ENCODE assay signal across 8 cellular contexts in genomic region chr16:83808573-83809014, GRCh38. TPM values are rescaled to one million over a fixed set of nuclear protein-coding genes. Genes with fewer than 3 reads are reported as not detected.
A peak's percentile ranks its signal among the peaks of the same experiment; 100 is the strongest.
DNase-seq lines count a peak whose midpoint lies in the region; ATAC-seq and TF ChIP-seq lines count a peak whose summit lies in the region.

No MANE protein-coding gene starts in this region.

- intact Hi-C loops in esophagus muscularis mucosa (cut with DNase I): loop anchor here (5.0 kb wide), 1 partner anchor 89 kb away; the partner anchor contains the start of gene MLYCD

- no peak for TF ChIP-seq POLR2A in esophagus muscularis mucosa (IDR thresholded peaks at IDR 0.05; ENCODE audit: low read depth)

- no peak for TF ChIP-seq CTCF in GM12864 (IDR thresholded peaks at IDR 0.05; ENCODE audit: low read depth, low read length, missing control alignments)
- TF ChIP-seq CTCF in esophagus muscularis mucosa (IDR thresholded peaks at IDR 0.05): no peak
- no peak for TF ChIP-seq CTCF in progenitor cell of endocrine pancreas (IDR thresholded peaks at IDR 0.05; ENCODE audit: unreplicated experiment)

- ATAC-seq in GM21529 (IDR thresholded peaks at IDR 0.05; ENCODE audit: unreplicated experiment) (no peak), HG02610 (IDR thresholded peaks at IDR 0.05; ENCODE audit: unreplicated experiment) (no peak)

- H3K9me3 Mint-ChIP-seq in progenitor cell of endocrine pancreas (ENCODE audit: low read depth): peaks cover 5% of the 10 kb centered on the region

- 14% methylated on average over 11 of the region's 11 CpGs for WGBS in esophagus muscularis mucosa

- H3K36me3 ChIP-seq in esophagus muscularis mucosa: peaks cover 0 to 36% (median 14%) of the 10 kb centered on the region in 4 donors

- H3K4me1 ChIP-seq in esophagus muscularis mucosa: peaks cover 40 to 55% (median 43%) of the 10 kb centered on the region in 4 donors

- no peak for DNase-seq in GM12864 (ENCODE audit: low read depth)
- peak; percentile 43 for DNase-seq in RKO (ENCODE audit: low spot score)
- DNase-seq in esophagus muscularis mucosa (ENCODE audit: extremely low spot score): no peak
- DNase-seq in progenitor cell of endocrine pancreas (ENCODE audit: low spot score, unreplicated experiment): no peak
- DNase-seq in NCI-H2081 treated with DMSO at 0.1 percent for 48 hours (lab: John Stamatoyannopoulos, UW): no peak
- no peak for DNase-seq in SKM-1 (lab: John Stamatoyannopoulos, UW; ENCODE audit: unreplicated experiment)

- peaks cover 22% of the 10 kb centered on the region for H3K4me1 Mint-ChIP-seq in progenitor cell of endocrine pancreas (ENCODE audit: low read depth)

- H3K27me3 ChIP-seq in esophagus muscularis mucosa: no peaks in the 10 kb centered on the region

- H3K27ac ChIP-seq in esophagus muscularis mucosa (replicated peaks in 1 of 4): peak overlapping the region; percentile 81 to 87 (median 85)

- H3K9me3 ChIP-seq in esophagus muscularis mucosa: no peaks in the 10 kb centered on the region

- peaks cover 4% of the 10 kb centered on the region for H3K27me3 Mint-ChIP-seq in progenitor cell of endocrine pancreas

- H3K4me3 Mint-ChIP-seq in progenitor cell of endocrine pancreas (ENCODE audit: low read depth): peak overlapping the region; percentile 95

- H3K4me3 ChIP-seq in GM12864 (ENCODE audit: low read depth, low read length): peak overlapping the region; percentile 96
- H3K4me3 ChIP-seq in esophagus muscularis mucosa: peak overlapping the region; percentile 90 to 95 (median 90)

- H3K36me3 Mint-ChIP-seq in progenitor cell of endocrine pancreas (ENCODE audit: insufficient read depth): peaks cover 11% of the 10 kb centered on the region

- no peak for TF ChIP-seq EP300 in esophagus muscularis mucosa (IDR thresholded peaks at IDR 0.05)

- H3K27ac Mint-ChIP-seq in progenitor cell of endocrine pancreas: peak overlapping the region; percentile 94

RNA-seq across cellular contexts. Expression of gene HSBP1, which starts 0.8 kb away (rescaled TPM):
- total RNA-seq in esophagus muscularis mucosa (10 to 100 TPM; 12.0 to 49.8 (median 26.4) TPM), progenitor cell of endocrine pancreas (197 and 198 TPM in 2 replicates)
